ENCODE assay signal across 8 cellular contexts in the genomic region with DNA sequence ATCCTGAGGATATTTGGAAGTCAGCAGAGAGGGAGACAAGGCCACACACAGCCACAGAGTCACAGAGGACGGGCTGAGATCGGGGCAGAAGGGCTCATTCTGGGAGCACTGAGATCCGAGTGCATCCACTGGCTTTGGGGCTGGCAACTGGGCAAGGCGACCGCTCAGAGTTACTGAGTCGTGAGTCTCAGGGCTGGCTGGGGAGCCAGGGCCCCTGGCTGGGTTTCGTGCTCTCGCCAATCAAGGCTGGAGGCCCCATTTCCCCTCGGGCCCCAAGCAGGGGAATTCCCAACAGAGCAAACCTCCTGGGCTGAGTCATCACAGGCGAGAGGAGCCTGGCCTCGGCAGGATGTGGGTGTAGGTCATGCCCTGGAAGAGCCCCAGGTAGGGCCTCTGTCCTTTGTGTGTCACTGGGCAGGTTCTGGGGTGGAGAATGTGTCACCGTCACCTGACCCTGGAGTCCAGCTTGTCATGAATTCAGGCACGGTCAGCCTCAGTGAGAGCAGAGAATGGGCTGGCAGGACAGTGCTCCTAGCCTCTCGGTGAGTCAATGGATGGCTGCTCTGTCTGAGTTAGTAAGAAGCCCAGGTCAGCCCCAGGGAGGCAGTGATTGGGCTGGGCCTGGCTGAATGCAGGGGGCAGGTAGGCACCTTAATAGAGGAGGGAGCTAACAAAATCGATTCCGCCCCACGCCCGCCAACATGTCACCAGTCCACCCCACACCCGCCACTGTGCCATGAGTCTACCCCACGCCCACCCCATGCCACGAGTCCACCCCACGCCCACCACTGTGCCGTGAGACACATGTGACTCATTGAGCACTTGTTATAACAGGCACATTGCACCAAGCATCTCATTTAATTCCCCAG. TPM values are rescaled to one million over a fixed set of nuclear protein-coding genes. Genes with fewer than 3 reads are reported as not detected.
A peak's percentile ranks its signal among the peaks of the same experiment; 100 is the strongest.
DNase-seq lines count a peak whose midpoint lies in the region; ATAC-seq lines count a peak whose summit lies in the region.

No MANE protein-coding gene starts in this region.

- H3K9me3 ChIP-seq in GM23248 (ENCODE audit: low read depth) (no peaks in the 10 kb centered on the region), muscle layer of colon (ENCODE audit: low read length) (no peaks in the 10 kb centered on the region)

- CTCF ChIA-PET in activated CD4-positive, alpha-beta T cell treated with anti-CD3 and anti-CD28 coated beads for 36 hours (lab: Charles Lee), result interaction anchor here (0.6 to 6.4 kb wide), 10 partner anchors 12 to 72 kb away, joined by 3 to 51 read pairs (median 3); no protein-coding TSS in a partner anchor

- H2AFZ ChIP-seq in GM23248, result no peak overlapping the region

- intact Hi-C loops in activated CD4-positive, alpha-beta T cell treated with anti-CD3 and anti-CD28 coated beads for 36 hours (cut with DNase I, micrococcal nuclease), result loop anchor here (1.0 to 10.0 kb wide), 14 partner anchors 12 to 1565 kb away; a partner anchor contains a TSS

- H3K9ac ChIP-seq in GM23248 (no peak overlapping the region), muscle layer of colon (ENCODE audit: low read length) (no peak overlapping the region)

- no peak overlapping the region for H3K4me3 ChIP-seq in GM23248
- H3K4me3 ChIP-seq in muscle layer of colon (ENCODE audit: low read depth in 1 of 2, low read length in 2 of 2), result no peak overlapping the region

- peak; percentile 68 for DNase-seq in GDM1 (lab: John Stamatoyannopoulos, UW)
- peak; percentile 95 for DNase-seq in GM23248
- DNase-seq in KBM-7, result peak; percentile 54
- peak; percentile 97 for DNase-seq in activated CD4-positive, alpha-beta T cell treated with anti-CD3 and anti-CD28 coated beads for 36 hours
- DNase-seq in dedifferentiated amniotic fluid mesenchymal stem cell (ENCODE audit: extremely low spot score), result peak; percentile 74
- DNase-seq in stimulated activated naive CD8-positive, alpha-beta T cell treated with anti-CD3 and anti-CD28 coated beads, Interleukin-15, Interleukin-2, amounts not matched to agents 100 U/mL and 50 U/mL, for 24 hours, result peak; percentile 93
- no peak for DNase-seq in SHP77 treated with DMSO at 0.1 percent for 48 hours (lab: John Stamatoyannopoulos, UW)

- H3K27ac ChIP-seq in GM23248 (peak overlapping the region; percentile 34), muscle layer of colon (ENCODE audit: low read depth, low read length) (peak overlapping the region; percentile 59)

- in situ Hi-C loops in GM23248 (cut with MboI) (no loop called here), KBM-7 (cut with MboI; ENCODE audit: low pct_unique_long_range_greater_than_20kb, low sequenced_read_pairs) (no loop called here)

- H3K79me2 ChIP-seq in GM23248 (ENCODE audit: insufficient read depth), result no peaks in the 10 kb centered on the region

- H3K4me2 ChIP-seq in GM23248 (ENCODE audit: unreplicated experiment), result no peak overlapping the region

- H3K9me3 Mint-ChIP-seq in activated CD4-positive, alpha-beta T cell treated with anti-CD3 and anti-CD28 coated beads for 36 hours (ENCODE audit: low read depth), result no peaks in the 10 kb centered on the region

- peak overlapping the region; percentile 70 for H3K4me3 Mint-ChIP-seq in activated CD4-positive, alpha-beta T cell treated with anti-CD3 and anti-CD28 coated beads for 36 hours

- H3F3A ChIP-seq in GM23248 (ENCODE audit: insufficient read depth), result peaks cover 13% of the 10 kb centered on the region

- peaks cover 18% of the 10 kb centered on the region for H3K36me3 Mint-ChIP-seq in activated CD4-positive, alpha-beta T cell treated with anti-CD3 and anti-CD28 coated beads for 36 hours (ENCODE audit: low read depth)

- POLR2A ChIA-PET in activated CD4-positive, alpha-beta T cell treated with anti-CD3 and anti-CD28 coated beads for 36 hours (lab: Charles Lee), result interaction anchor here (0.8 to 4.9 kb wide), 13 partner anchors 12 to 386 kb away, joined by 3 to 48 read pairs (median 4); a partner anchor contains a TSS

- peaks cover 13% of the 10 kb centered on the region; the same call in 1 of the 2 replicates for H3K4me1 ChIP-seq in GM23248 (ENCODE audit: insufficient read depth)
- H3K4me1 ChIP-seq in muscle layer of colon (ENCODE audit: insufficient read depth, low read length), result peaks cover 68% of the 10 kb centered on the region

- H3K27me3 Mint-ChIP-seq in activated CD4-positive, alpha-beta T cell treated with anti-CD3 and anti-CD28 coated beads for 36 hours, result no peaks in the 10 kb centered on the region

- H3K27ac Mint-ChIP-seq in activated CD4-positive, alpha-beta T cell treated with anti-CD3 and anti-CD28 coated beads for 36 hours, result peak overlapping the region; percentile 100

- ATAC-seq in activated CD4-positive, alpha-beta T cell treated with anti-CD3 and anti-CD28 coated beads for 36 hours, result peak; percentile 74
- peak; percentile 81 for ATAC-seq in stimulated activated naive CD8-positive, alpha-beta T cell treated with anti-CD3 and anti-CD28 coated beads, Interleukin-15, Interleukin-2, amounts not matched to agents 100 U/mL and 50 U/mL, for 24 hours

- H3K36me3 ChIP-seq in GM23248 (ENCODE audit: low read depth), result no peaks in the 10 kb centered on the region
- peaks cover 69% of the 10 kb centered on the region for H3K36me3 ChIP-seq in muscle layer of colon (ENCODE audit: insufficient read depth, low read length)

- no peaks in the 10 kb centered on the region for H4K20me1 ChIP-seq in GM23248 (ENCODE audit: insufficient read depth)

- H3K4me1 Mint-ChIP-seq in activated CD4-positive, alpha-beta T cell treated with anti-CD3 and anti-CD28 coated beads for 36 hours, result peaks cover 96% of the 10 kb centered on the region

- H3K27me3 ChIP-seq in GM23248 (replicated peaks; ENCODE audit: insufficient read depth) (0 out of 2 replicates have a peak, but pooled peaks cover 6% of the 10 kb centered on the region), muscle layer of colon (ENCODE audit: control insufficient read depth in 1 of 2, insufficient read depth in 2 of 2, low read length in 2 of 2) (no peaks in the 10 kb centered on the region)

- WGBS in GM23248 (ENCODE audit: low coverage in 1 of 2, low lambda C conversion rate in 2 of 2, missing lambda C conversion rate in 2 of 2), 2 experiments, result 49 to 51% methylated on average over 22 to 23 of the region's 23 CpGs

- H3K9me2 ChIP-seq in GM23248 (ENCODE audit: insufficient read depth), result no peaks in the 10 kb centered on the region

RNA-seq across cellular contexts. Expression of a gene that starts 16.9 kb away (rescaled TPM):
- total RNA-seq in GM23248 (2014; rRNA removed; shearing (Covaris generic)), result not detected in 2 replicates
- polyA plus RNA-seq in GM23248 (2016; fragmentation: Nextera tagmentation; extraction: Ambion mirVana), result 0.06 and 0.18 TPM in 2 replicates
- total RNA-seq in activated CD4-positive, alpha-beta T cell treated with anti-CD3 and anti-CD28 coated beads for 36 hours, result 10 to 100 TPM; 24.8 to 25.5 TPM

RNA-seq across cellular contexts. Expression of a gene that starts 32.3 kb away (rescaled TPM):
- not detected in 2 replicates for total RNA-seq in GM23248 (2014; rRNA removed; shearing (Covaris generic))
- polyA plus RNA-seq in GM23248 (2016; fragmentation: Nextera tagmentation; extraction: Ambion mirVana), result not detected in 2 replicates
- not detected for total RNA-seq in activated CD4-positive, alpha-beta T cell treated with anti-CD3 and anti-CD28 coated beads for 36 hours

RNA-seq across cellular contexts. Expression of a gene that starts 37.6 kb away (rescaled TPM):
- not detected in 2 replicates for total RNA-seq in GM23248 (2014; rRNA removed; shearing (Covaris generic))
- not detected in 2 replicates for polyA plus RNA-seq in GM23248 (2016; fragmentation: Nextera tagmentation; extraction: Ambion mirVana)
- under 1 TPM; 0.34 to 0.53 TPM for total RNA-seq in activated CD4-positive, alpha-beta T cell treated with anti-CD3 and anti-CD28 coated beads for 36 hours

Comparison
In these comparisons a context has a peak if more than half of its experiments do, and no peak if none do; other contexts are left out.
1. RNA of a gene that starts 16.9 kb away (total RNA-seq): 24.8 to 25.5 TPM in activated CD4-positive, alpha-beta T cell treated with anti-CD3 and anti-CD28 coated beads for 36 hours; not detected in GM23248; every median in the first group is over 10 times any median in the second.